15 cellular contexts compared by ENCODE assay signal in the genomic region with DNA sequence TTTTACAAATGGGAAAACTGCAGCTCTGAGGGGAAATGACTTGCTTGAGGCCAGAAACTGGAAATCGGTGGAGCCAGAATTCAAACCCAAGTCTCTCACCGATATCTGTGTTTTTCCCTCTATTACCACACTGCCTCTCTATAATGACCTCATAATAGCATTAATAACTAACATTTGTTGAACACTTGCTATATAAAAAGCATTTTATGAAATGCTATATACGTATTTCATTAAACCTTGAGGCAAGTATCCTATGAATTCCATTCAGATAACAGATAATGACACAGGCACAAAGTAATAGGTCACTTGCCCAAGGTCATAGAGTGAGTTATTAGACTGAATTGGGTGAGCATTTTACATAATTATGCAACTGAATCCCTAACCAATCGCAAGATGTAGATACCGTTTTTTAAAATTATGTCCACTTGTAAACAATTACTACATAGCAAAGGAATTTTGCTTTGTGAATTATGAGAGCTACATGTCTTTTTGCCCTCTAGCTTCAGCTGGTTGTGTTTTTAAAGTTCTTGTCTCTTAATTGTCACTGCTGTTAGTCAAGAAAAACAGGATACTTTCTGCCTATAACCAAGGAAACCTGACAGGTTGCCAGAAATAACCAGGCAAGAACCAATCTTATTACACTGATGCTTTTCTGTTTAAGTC. TPM values are rescaled to one million over a fixed set of nuclear protein-coding genes. Genes with fewer than 3 reads are reported as not detected.
A peak's percentile ranks its signal among the peaks of the same experiment; 100 is the strongest.
DNase-seq lines count a peak whose midpoint lies in the region; ATAC-seq, FAIRE-seq and TF ChIP-seq lines count a peak whose summit lies in the region.
"Had no signal": no experiment of that assay in that cellular context is flagged by ENCODE, and none has a peak within 500 bp of the region (broad histone marks: within the 10 kb centered on the region; RNA-seq: fewer than 3 reads in every experiment).

No MANE protein-coding gene starts in this region.

- H3K4me2 ChIP-seq in PC-3 (ENCODE audit: low read length) = peak overlapping the region; percentile 21
- peak overlapping the region; percentile 81 for H3K4me2 ChIP-seq in endothelial cell of umbilical vein (ENCODE audit: insufficient read depth, low read length)

- DNase-seq in EH (ENCODE audit: low read depth) = peak; percentile 78
- DNase-seq in PC-3 = peak; percentile 37
- DNase-seq in endothelial cell of umbilical vein (ENCODE audit: low read depth, low spot score) = peak; percentile 89
- DNase-seq in activated CD4-positive, alpha-beta T cell treated with anti-CD3 and anti-CD28 coated beads, Interleukin-2, amount 50 U/mL, for 4 hours = no peak
- no peak for DNase-seq in hypothalamus (lab: John Stamatoyannopoulos, UW)
- DNase-seq in natural killer cell treated with Interleukin-12 subunit alpha and Interleukin-12 subunit beta and Interleukin-15 and Interleukin-18, amount 100 ng/mL, for 72 hours (ENCODE audit: low spot score) = no peak
- DNase-seq: activated gamma-delta T cell; brain microvascular endothelial cell; CD4-positive, CD25-positive, alpha-beta regulatory T cell; kidney glomerular epithelial cell; NCI-H1417; OCI-M1 had no signal

- peaks cover 21% of the 10 kb centered on the region for H3K79me2 ChIP-seq in PC-3 (ENCODE audit: low read length)
- peaks cover 14% of the 10 kb centered on the region for H3K79me2 ChIP-seq in endothelial cell of umbilical vein (ENCODE audit: control insufficient read depth, insufficient read depth, low read length)

- no peaks in the 10 kb centered on the region for H3K9me1 ChIP-seq in endothelial cell of umbilical vein (replicated peaks; ENCODE audit: control insufficient read depth, extremely low read depth, insufficient read depth, low read length)

- H3F3A ChIP-seq in PC-3 (ENCODE audit: low read length, unreplicated experiment) = no peaks in the 10 kb centered on the region

- no peak overlapping the region for H3K4me3 Mint-ChIP-seq in natural killer cell treated with Interleukin-12 subunit alpha and Interleukin-12 subunit beta and Interleukin-15 and Interleukin-18, amount 100 ng/mL, for 72 hours

- dilution Hi-C loops in endothelial cell of umbilical vein (cut with MboI; ENCODE audit: extremely low pct_ligation_motif_present, low sequenced_read_pairs) = no loop called here

- POLR2A ChIA-PET in PC-3 (lab: Charles Lee; ENCODE audit: unreplicated experiment) (interaction anchor here (0.6 kb wide), 1 partner anchor 992 kb away, joined by 5 read pairs; no protein-coding TSS in a partner anchor), endothelial cell of umbilical vein (lab: Charles Lee) (no interaction called here)

- peaks cover 14 to 26% of the 10 kb centered on the region in 2 donors for H3K4me1 Mint-ChIP-seq in natural killer cell treated with Interleukin-12 subunit alpha and Interleukin-12 subunit beta and Interleukin-15 and Interleukin-18, amount 100 ng/mL, for 72 hours (ENCODE audit: low read depth in 2 of 2)

- CTCF ChIA-PET in PC-3 (lab: Charles Lee) (interaction anchor here (0.6 to 1.1 kb wide), 3 partner anchors 14 to 381 kb away, joined by 3 to 5 read pairs (median 3); no protein-coding TSS in a partner anchor), endothelial cell of umbilical vein (lab: Charles Lee) (interaction anchor here (0.7 to 6.5 kb wide), 8 partner anchors 13 to 163 kb away, joined by 3 to 50 read pairs (median 4); a partner anchor contains a TSS)

- H4K20me1 ChIP-seq in PC-3 (ENCODE audit: low read length) = no peaks in the 10 kb centered on the region
- no peaks in the 10 kb centered on the region for H4K20me1 ChIP-seq in endothelial cell of umbilical vein (replicated peaks; ENCODE audit: control insufficient read depth, extremely low read depth, insufficient read depth, low read length)

- H3K36me3 ChIP-seq in PC-3 (ENCODE audit: low read depth, low read length) (no peaks in the 10 kb centered on the region; the same call in 1 of the 2 replicates), endothelial cell of umbilical vein (ENCODE audit: control insufficient read depth in 2 of 2, extremely low read depth in 1 of 2, insufficient read depth in 2 of 2, low read length in 2 of 2) (peaks cover 0 to 2% of the 10 kb centered on the region in 2 experiments)
- H3K36me3 ChIP-seq: brain microvascular endothelial cell had no signal

- TF ChIP-seq POLR2A in endothelial cell of umbilical vein (IDR thresholded peaks at IDR 0.05; ENCODE audit: low read depth, low read length) = no peak

- H3K27ac ChIP-seq in PC-3 (ENCODE audit: low read length) (no peak overlapping the region), endothelial cell of umbilical vein (ENCODE audit: insufficient read depth, low read depth, low read length) (peak overlapping the region; percentile 72), skin epidermis (peak overlapping the region in 11 of 21 experiments; percentile 19 to 68 (median 48))
- H3K27ac ChIP-seq: brain microvascular endothelial cell had no signal

- TF ChIP-seq CTCF in PC-3 (conservative IDR thresholded peaks at IDR 0.05; ENCODE audit: low read depth, low read length) (no peak), endothelial cell of umbilical vein (IDR thresholded peaks at IDR 0.05; ENCODE audit: extremely low read depth in 1 of 2, insufficient read depth in 1 of 2, low read depth in 1 of 2, low read length in 2 of 2) (no peak)

- no peaks in the 10 kb centered on the region for H3K9me3 Mint-ChIP-seq in natural killer cell treated with Interleukin-12 subunit alpha and Interleukin-12 subunit beta and Interleukin-15 and Interleukin-18, amount 100 ng/mL, for 72 hours
- H3K9me3 Mint-ChIP-seq: CD4-positive, CD25-positive, alpha-beta regulatory T cell had no signal

- H3K4me3 ChIP-seq in PC-3 (ENCODE audit: low read length) (0 out of 2 replicates have a peak overlapping the region, but pooled peaks have one; percentile 3), endothelial cell of umbilical vein (replicated peaks in 1 of 3; ENCODE audit: insufficient read depth in 1 of 3, low read depth in 1 of 3, low read length in 3 of 3) (peak overlapping the region in 1 of 3 experiments; percentile 26), skin epidermis (no peak overlapping the region)

- H3K36me3 Mint-ChIP-seq in natural killer cell treated with Interleukin-12 subunit alpha and Interleukin-12 subunit beta and Interleukin-15 and Interleukin-18, amount 100 ng/mL, for 72 hours = peaks cover 5% of the 10 kb centered on the region

- no TSS peak for BruUV-seq in PC-3 (replicated peaks; lab: Mats Ljungman, UMichigan)
- no TSS peak for BruUV-seq in endothelial cell of umbilical vein (replicated peaks; lab: Mats Ljungman, UMichigan)

- no peak for ATAC-seq in PC-3
- no peak for ATAC-seq in HG02970 (IDR thresholded peaks at IDR 0.05; ENCODE audit: low FRiP score, unreplicated experiment)
- no peak for ATAC-seq in natural killer cell treated with Interleukin-12 subunit alpha and Interleukin-12 subunit beta and Interleukin-15 and Interleukin-18, amount 100 ng/mL, for 72 hours

- no peak for FAIRE-seq in endothelial cell of umbilical vein (lab: Jason Lieb, UNC)
- FAIRE-seq: GM18507 had no signal

- no peak overlapping the region for H3K9ac ChIP-seq in PC-3 (ENCODE audit: low read length)
- H3K9ac ChIP-seq in endothelial cell of umbilical vein (replicated peaks; ENCODE audit: extremely low read depth, insufficient read depth, low read length) = peak overlapping the region; percentile 60

- H3K9me2 ChIP-seq in PC-3 (replicated peaks; ENCODE audit: low read length) = no peaks in the 10 kb centered on the region

- no peak overlapping the region for H3K27ac Mint-ChIP-seq in natural killer cell treated with Interleukin-12 subunit alpha and Interleukin-12 subunit beta and Interleukin-15 and Interleukin-18, amount 100 ng/mL, for 72 hours

- H3K27me3 ChIP-seq in PC-3 (ENCODE audit: low read length) (no peaks in the 10 kb centered on the region), endothelial cell of umbilical vein (ENCODE audit: control insufficient read depth in 2 of 2, insufficient read depth in 2 of 2, low read length in 2 of 2) (no peaks in the 10 kb centered on the region)
- H3K27me3 ChIP-seq: brain microvascular endothelial cell had no signal

- H3K4me1 ChIP-seq in PC-3 (ENCODE audit: insufficient read depth, low read length) (peaks cover 19% of the 10 kb centered on the region), endothelial cell of umbilical vein (ENCODE audit: control insufficient read depth, extremely low read depth, insufficient read depth, low read length) (peaks cover 22% of the 10 kb centered on the region)

- H2AFZ ChIP-seq in PC-3 (ENCODE audit: low read length) (no peak overlapping the region), endothelial cell of umbilical vein (ENCODE audit: low read depth, low read length) (peak overlapping the region; percentile 55)

- H3K9me3 ChIP-seq in PC-3 (ENCODE audit: low read length) (no peaks in the 10 kb centered on the region), endothelial cell of umbilical vein (replicated peaks; ENCODE audit: control insufficient read depth, insufficient read depth, low read length) (no peaks in the 10 kb centered on the region)

- intact Hi-C loops in PC-3 (cut with micrococcal nuclease) = no loop called here
- intact Hi-C loops in endothelial cell of umbilical vein (cut with micrococcal nuclease) = no loop called here

- H3K27me3 Mint-ChIP-seq in natural killer cell treated with Interleukin-12 subunit alpha and Interleukin-12 subunit beta and Interleukin-15 and Interleukin-18, amount 100 ng/mL, for 72 hours = no peaks in the 10 kb centered on the region

RNA-seq across cellular contexts. Expression of a gene that starts 4.7 kb away (rescaled TPM):
- 36.3 and 39.8 TPM in 2 replicates for total RNA-seq in PC-3 (2014; rRNA removed)
- total RNA-seq in endothelial cell of umbilical vein = 24.4 and 25.0 TPM in 2 replicates
- 8.4 and 11.0 TPM in 2 replicates for polyA plus RNA-seq in endothelial cell of umbilical vein
- 19.3 and 19.9 TPM in 2 replicates for polyA plus RNA-seq in endothelial cell of umbilical vein (2011; cell fraction: cytosol; rRNA removed)
- 14.6 and 21.5 TPM in 2 replicates for polyA plus RNA-seq in endothelial cell of umbilical vein (2011; cell fraction: nucleus; rRNA removed)
- polyA plus RNA-seq in endothelial cell of umbilical vein (2012) = 14.0 and 19.3 TPM in 2 replicates
- polyA minus RNA-seq in endothelial cell of umbilical vein = 9.1 and 12.0 TPM in 2 replicates
- polyA minus RNA-seq in endothelial cell of umbilical vein (2011; cell fraction: cytosol; rRNA and poly(A)+ RNA removed) = 17.6 TPM
- 10.7 and 11.1 TPM in 2 replicates for polyA minus RNA-seq in endothelial cell of umbilical vein (2011; cell fraction: nucleus; rRNA and poly(A)+ RNA removed)
- 10 to 100 TPM; 21.6 to 29.1 TPM for total RNA-seq in natural killer cell treated with Interleukin-12 subunit alpha and Interleukin-12 subunit beta and Interleukin-15 and Interleukin-18, amount 100 ng/mL, for 72 hours

RNA-seq across cellular contexts. Expression of a gene that starts 23.0 kb away (rescaled TPM):
- total RNA-seq in PC-3 (2014; rRNA removed) (27.0 and 30.1 TPM in 2 replicates), endothelial cell of umbilical vein (27.7 and 28.4 TPM in 2 replicates)
- 20.9 and 25.7 TPM in 2 replicates for polyA plus RNA-seq in endothelial cell of umbilical vein
- polyA plus RNA-seq in endothelial cell of umbilical vein (2011; cell fraction: cytosol; rRNA removed) = 26.2 and 27.1 TPM in 2 replicates
- polyA plus RNA-seq in endothelial cell of umbilical vein (2011; cell fraction: nucleus; rRNA removed) = 20.9 and 22.9 TPM in 2 replicates
- 29.1 and 29.3 TPM in 2 replicates for polyA plus RNA-seq in endothelial cell of umbilical vein (2012)
- 35.4 and 37.9 TPM in 2 replicates for polyA minus RNA-seq in endothelial cell of umbilical vein
- 28.2 TPM for polyA minus RNA-seq in endothelial cell of umbilical vein (2011; cell fraction: cytosol; rRNA and poly(A)+ RNA removed)
- polyA minus RNA-seq in endothelial cell of umbilical vein (2011; cell fraction: nucleus; rRNA and poly(A)+ RNA removed) = 9.5 and 13.4 TPM in 2 replicates
- total RNA-seq in natural killer cell treated with Interleukin-12 subunit alpha and Interleukin-12 subunit beta and Interleukin-15 and Interleukin-18, amount 100 ng/mL, for 72 hours = 10 to 100 TPM; 19.0 to 20.6 TPM

Comparison
In these comparisons a context has a peak if more than half of its experiments do, and no peak if none do; other contexts are left out.
1. DNase-seq: peak in EH (single experiment), PC-3 (single experiment) and endothelial cell of umbilical vein (single experiment); none in activated CD4-positive, alpha-beta T cell treated with anti-CD3 and anti-CD28 coated beads, Interleukin-2, amount 50 U/mL, for 4 hours (0 of 2), hypothalamus (0 of 51) and natural killer cell treated with Interleukin-12 subunit alpha and Interleukin-12 subunit beta and Interleukin-15 and Interleukin-18, amount 100 ng/mL, for 72 hours (single experiment).